25 cellular contexts compared by ENCODE assay signal in the genomic region with DNA sequence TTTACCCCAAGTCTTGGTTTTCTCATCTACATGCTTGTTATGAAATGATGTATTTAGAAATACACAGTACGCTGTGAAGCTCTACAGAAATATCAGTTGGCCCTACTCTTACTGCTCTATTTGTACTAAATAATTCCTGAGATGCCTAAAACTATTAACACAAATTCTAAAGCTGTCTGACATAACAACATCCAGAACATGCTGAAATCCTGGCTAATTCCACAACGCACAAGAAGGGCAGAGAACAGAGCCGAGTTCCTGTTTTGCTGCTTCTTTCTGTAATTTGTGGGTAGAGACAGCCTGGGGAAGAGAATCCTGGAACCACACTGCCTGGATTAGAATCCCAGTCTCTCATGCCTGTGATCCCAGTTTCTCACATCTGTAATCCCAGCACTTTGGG. TPM values are rescaled to one million over a fixed set of nuclear protein-coding genes. Genes with fewer than 3 reads are reported as not detected.
DNase-seq lines count a peak whose midpoint lies in the region; ATAC-seq and TF ChIP-seq lines count a peak whose summit lies in the region.
"Had no signal": no experiment of that assay in that cellular context is flagged by ENCODE, and none has a peak within 500 bp of the region (broad histone marks: within the 10 kb centered on the region; RNA-seq: fewer than 3 reads in every experiment).

No MANE protein-coding gene starts in this region.

- H3K9me3 ChIP-seq in left ventricle myocardium inferior (replicated peaks) = no peaks in the 10 kb centered on the region
- no peaks in the 10 kb centered on the region for H3K9me3 ChIP-seq in sigmoid colon
- H3K9me3 ChIP-seq in HAP-1 = no peaks in the 10 kb centered on the region
- H3K9me3 ChIP-seq: SJSA1 had no signal

- TF ChIP-seq POLR2A in sigmoid colon (IDR thresholded peaks at IDR 0.05) = no peak

- DNase-seq in M059J (ENCODE audit: low read depth) (peak; percentile 13), endothelial cell (ENCODE audit: low spot score) (no peak), left ventricle myocardium inferior (no peak), sigmoid colon (no peak), HAP-1 (ENCODE audit: low spot score in 2 of 2) (no peak), immature natural killer cell (no peak)
- no peak for DNase-seq in activated CD4-positive, alpha-beta T cell treated with anti-CD3 and anti-CD28 coated beads, Interleukin-2, amount 50 U/mL, for 4 hours
- DNase-seq in activated T-cell treated with anti-CD3 and anti-CD28 coated beads, Interleukin-2, amount 50 U/mL, for 72 hours = no peak
- DNase-seq: activated B cell treated with CpG ODN at 0.5 μM for 24 hours; CD4-positive, alpha-beta memory T cell; DMS153; dorsolateral prefrontal cortex; hippocampal formation; kidney; NCI-H1694 treated with DMSO at 0.1 percent for 48 hours; NCI-H2227 treated with DMSO at 0.1 percent for 48 hours; NCI-H82; OCI-M1; stimulated activated CD4-positive, alpha-beta T cell treated with anti-CD3 and anti-CD28 coated beads, Interleukin-15, amount 100 ng/mL, for 24 hours had no signal

- H3K9me3 Mint-ChIP-seq in endothelial cell (ENCODE audit: unreplicated experiment) (no peaks in the 10 kb centered on the region), immature natural killer cell (no peaks in the 10 kb centered on the region)
- H3K9me3 Mint-ChIP-seq in activated T-cell treated with anti-CD3 and anti-CD28 coated beads, Interleukin-2, amount 50 U/mL, for 72 hours = no peaks in the 10 kb centered on the region
- H3K9me3 Mint-ChIP-seq: activated B cell treated with CpG ODN at 0.5 μM for 24 hours; CD4-positive, alpha-beta memory T cell; neural crest cell; T-helper 2 cell treated with Interferon-gamma antibody and Interleukin-4, amounts not matched to agents 5 μg/mL and 100 μg/mL, for 36 hours had no signal

- intact Hi-C loops in left ventricle myocardium inferior (cut with micrococcal nuclease) (no loop called here), sigmoid colon (cut with DNase I) (no loop called here)

- H3K4me1 ChIP-seq in left ventricle myocardium inferior = peaks cover 68% of the 10 kb centered on the region
- peaks cover 0 to 50% (median 24%) of the 10 kb centered on the region in 4 donors for H3K4me1 ChIP-seq in sigmoid colon
- H3K4me1 ChIP-seq in HAP-1 = peaks cover 2% of the 10 kb centered on the region; the same call in 1 of the 2 replicates

- H3K36me3 ChIP-seq in left ventricle myocardium inferior (no peaks in the 10 kb centered on the region), sigmoid colon (no peaks in the 10 kb centered on the region), HAP-1 (replicated peaks) (peaks cover 6% of the 10 kb centered on the region; the same call in 1 of the 2 replicates)

- 51 to 72% methylated on average over 3 of the region's 3 CpGs for WGBS in sigmoid colon, 2 donors

- H3K4me3 Mint-ChIP-seq in endothelial cell (ENCODE audit: unreplicated experiment) (peak overlapping the region; percentile 23), immature natural killer cell (no peak overlapping the region)
- H3K4me3 Mint-ChIP-seq in activated T-cell treated with anti-CD3 and anti-CD28 coated beads, Interleukin-2, amount 50 U/mL, for 72 hours = no peak overlapping the region
- H3K4me3 Mint-ChIP-seq: activated B cell treated with CpG ODN at 0.5 μM for 24 hours; activated naive CD8-positive, alpha-beta T cell; CD4-positive, alpha-beta memory T cell; neural crest cell; T-helper 2 cell treated with Interferon-gamma antibody and Interleukin-4, amounts not matched to agents 5 μg/mL and 100 μg/mL, for 36 hours had no signal

- no peak for ATAC-seq in activated T-cell treated with anti-CD3 and anti-CD28 coated beads, Interleukin-2, amount 50 U/mL, for 72 hours (replicated peaks in 1 of 2)
- ATAC-seq: GM12878, HCT116 had no signal

- peak overlapping the region; percentile 47 for H3K27ac ChIP-seq in left ventricle myocardium inferior (replicated peaks)
- peak overlapping the region; percentile 39 to 77 (median 61) for H3K27ac ChIP-seq in sigmoid colon
- H3K27ac ChIP-seq: SJSA1 had no signal

- TF ChIP-seq CTCF in endothelial cell (IDR thresholded peaks at IDR 0.05; ENCODE audit: unreplicated experiment) (no peak), left ventricle myocardium inferior (IDR thresholded peaks at IDR 0.05; ENCODE audit: borderline replicate concordance) (no peak), sigmoid colon (IDR thresholded peaks at IDR 0.05) (no peak)

- TF ChIP-seq EP300 in sigmoid colon (IDR thresholded peaks at IDR 0.05) = no peak

- in situ Hi-C loops in HAP-1 (cut with MboI; ENCODE audit: low sequenced_read_pairs) = no loop called here

- H3K27me3 ChIP-seq in left ventricle myocardium inferior (ENCODE audit: low read depth) = no peaks in the 10 kb centered on the region
- no peaks in the 10 kb centered on the region for H3K27me3 ChIP-seq in sigmoid colon
- H3K27me3 ChIP-seq in HAP-1 (ENCODE audit: low read depth) = no peaks in the 10 kb centered on the region
- H3K27me3 ChIP-seq: dorsolateral prefrontal cortex, SJSA1 had no signal

- H3K27ac Mint-ChIP-seq in endothelial cell (ENCODE audit: unreplicated experiment) (peak overlapping the region; percentile 38), immature natural killer cell (peak overlapping the region in 1 of 6 donors; percentile 19)
- no peak overlapping the region for H3K27ac Mint-ChIP-seq in activated T-cell treated with anti-CD3 and anti-CD28 coated beads, Interleukin-2, amount 50 U/mL, for 72 hours
- H3K27ac Mint-ChIP-seq: activated B cell treated with CpG ODN at 0.5 μM for 24 hours; activated naive CD8-positive, alpha-beta T cell; T-helper 2 cell treated with Interferon-gamma antibody and Interleukin-4, amounts not matched to agents 5 μg/mL and 100 μg/mL, for 36 hours had no signal

- H3K36me3 Mint-ChIP-seq in endothelial cell (ENCODE audit: low read depth, unreplicated experiment) (peaks cover 18% of the 10 kb centered on the region), immature natural killer cell (peaks cover 6 to 15% (median 9%) of the 10 kb centered on the region in 3 donors)
- H3K36me3 Mint-ChIP-seq in activated T-cell treated with anti-CD3 and anti-CD28 coated beads, Interleukin-2, amount 50 U/mL, for 72 hours (ENCODE audit: insufficient read depth in 2 of 2) = peaks cover 8 to 22% of the 10 kb centered on the region in 2 donors

- H3K27me3 Mint-ChIP-seq in endothelial cell (ENCODE audit: unreplicated experiment) (peaks cover 3% of the 10 kb centered on the region), immature natural killer cell (ENCODE audit: low read depth in 3 of 3) (no peaks in the 10 kb centered on the region)
- no peaks in the 10 kb centered on the region for H3K27me3 Mint-ChIP-seq in activated T-cell treated with anti-CD3 and anti-CD28 coated beads, Interleukin-2, amount 50 U/mL, for 72 hours (ENCODE audit: low read depth)
- H3K27me3 Mint-ChIP-seq: activated B cell treated with CpG ODN at 0.5 μM for 24 hours; activated naive CD8-positive, alpha-beta T cell; CD4-positive, alpha-beta memory T cell had no signal

- peaks cover 23% of the 10 kb centered on the region for H3K4me1 Mint-ChIP-seq in endothelial cell (ENCODE audit: unreplicated experiment)
- H3K4me1 Mint-ChIP-seq in immature natural killer cell = peaks cover 10 to 34% of the 10 kb centered on the region in 2 donors
- peaks cover 28% of the 10 kb centered on the region for H3K4me1 Mint-ChIP-seq in activated T-cell treated with anti-CD3 and anti-CD28 coated beads, Interleukin-2, amount 50 U/mL, for 72 hours (ENCODE audit: low read depth)

- H3K4me3 ChIP-seq in left ventricle myocardium inferior (no peak overlapping the region), sigmoid colon (no peak overlapping the region), HAP-1 (no peak overlapping the region)
- H3K4me3 ChIP-seq: dorsolateral prefrontal cortex, GM12878, SJSA1 had no signal

RNA-seq across cellular contexts. Expression of a gene that starts 59.0 kb away (rescaled TPM):
- 3.5 and 9.2 TPM in 2 replicates for total RNA-seq in M059J (2014; rRNA removed; shearing (Covaris generic))
- total RNA-seq in endothelial cell (ENCODE audit: unreplicated experiment) (22.8 TPM), left ventricle myocardium inferior (19.0 TPM), sigmoid colon (10 to 100 TPM; 11.3 to 37.7 (median 15.7) TPM)
- polyA plus RNA-seq in sigmoid colon (1 to 10 TPM; 1.8 to 8.7 (median 2.1) TPM), immature natural killer cell (1 to 10 TPM; 1.5 to 4.6 (median 1.7) TPM)
- 10 to 100 TPM; 26.0 to 39.0 TPM for total RNA-seq in activated T-cell treated with anti-CD3 and anti-CD28 coated beads, Interleukin-2, amount 50 U/mL, for 72 hours
